Comparison of ENCODE assay signal across 14 cellular contexts in the genomic region with DNA sequence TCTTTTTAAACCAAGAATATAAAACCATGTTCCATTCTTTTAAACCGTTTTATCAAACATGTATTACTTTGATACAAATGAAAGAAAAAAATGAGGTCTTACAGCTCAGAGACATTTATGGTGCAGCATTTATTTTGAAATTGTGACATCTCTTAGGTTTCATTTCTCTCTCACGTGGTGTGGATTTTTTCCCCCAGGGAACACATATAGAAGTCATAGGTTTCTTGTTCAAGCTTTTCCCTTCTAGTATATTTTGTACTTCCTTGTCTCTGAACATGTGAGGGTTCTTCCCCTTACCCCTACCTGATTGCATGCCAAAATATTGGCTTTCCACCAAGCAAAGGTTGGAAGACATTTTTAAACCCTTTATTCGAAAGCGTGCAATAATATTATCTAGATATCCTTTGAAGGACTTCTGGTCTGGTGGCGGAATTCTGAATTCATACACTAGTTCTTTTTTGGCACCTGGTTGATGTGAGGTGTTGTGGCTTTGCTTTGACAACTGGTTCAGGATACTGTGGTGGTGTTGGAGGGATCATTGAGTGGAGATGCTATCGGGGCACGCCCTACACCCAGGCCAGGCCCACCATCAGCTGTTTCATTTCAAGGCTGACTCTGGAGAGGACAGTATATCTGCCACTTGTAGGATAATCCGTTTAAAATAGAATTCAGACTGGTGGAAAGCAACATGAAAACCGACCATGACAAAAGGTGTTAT. TPM values are rescaled to one million over a fixed set of nuclear protein-coding genes. Genes with fewer than 3 reads are reported as not detected.
A peak's percentile ranks its signal among the peaks of the same experiment; 100 is the strongest.
DNase-seq lines count a peak whose midpoint lies in the region; ATAC-seq and TF ChIP-seq lines count a peak whose summit lies in the region.
"Had no signal": no experiment of that assay in that cellular context is flagged by ENCODE, and none has a peak within 500 bp of the region (broad histone marks: within the 10 kb centered on the region; RNA-seq: fewer than 3 reads in every experiment).

No MANE protein-coding gene starts in this region.

- POLR2A ChIA-PET in HCT116 (lab: Charles Lee): no interaction called here

- H3K36me3 ChIP-seq in HCT116 (ENCODE audit: control insufficient read depth in 1 of 2, insufficient read depth in 2 of 2, low read length in 2 of 2) (no peaks in the 10 kb centered on the region), tibial artery (no peaks in the 10 kb centered on the region)
- H3K36me3 ChIP-seq: colonic mucosa, heart left ventricle, stomach had no signal

- no peaks in the 10 kb centered on the region for H3K79me2 ChIP-seq in HCT116 (ENCODE audit: insufficient read depth, low read length)

- TF ChIP-seq CTCF in HCT116 (IDR thresholded peaks at IDR 0.05 in 2 of 3, conservative IDR thresholded peaks at IDR 0.05 in 1 of 3; ENCODE audit: borderline replicate concordance in 1 of 3, insufficient read depth in 1 of 3, low read depth in 2 of 3, low read length in 2 of 3): no peak
- no peak for TF ChIP-seq CTCF in fibroblast of villous mesenchyme (IDR thresholded peaks at IDR 0.05; ENCODE audit: insufficient read depth, low read depth, low read length)
- no peak for TF ChIP-seq CTCF in tibial artery (IDR thresholded peaks at IDR 0.05)

- TF ChIP-seq POLR2A in HCT116 (IDR thresholded peaks at IDR 0.05; ENCODE audit: borderline replicate concordance, extremely low read depth, insufficient read depth, insufficient read length): no peak

- H3K4me1 ChIP-seq in HCT116 (ENCODE audit: control insufficient read depth in 1 of 2, insufficient read depth in 2 of 2, low read length in 2 of 2) (no peaks in the 10 kb centered on the region), tibial artery (peaks cover 11 to 80% (median 34%) of the 10 kb centered on the region in 4 donors)
- H3K4me1 ChIP-seq: colonic mucosa had no signal

- BruUV-seq in HCT116 (replicated peaks; lab: Mats Ljungman, UMichigan): no TSS peak

- CTCF ChIA-PET in HCT116 (lab: Charles Lee): no interaction called here

- H3K9me2 ChIP-seq in HCT116 (ENCODE audit: insufficient read depth): no peaks in the 10 kb centered on the region

- no peak for TF ChIP-seq RAD21 in HCT116 (IDR thresholded peaks at IDR 0.05; ENCODE audit: low read depth)

- DNase-seq in HCT116 (ENCODE audit: low read depth, low spot score) (no peak), SK-MEL-5 (ENCODE audit: low read depth, low spot score) (peak; percentile 48), fibroblast of villous mesenchyme (ENCODE audit: low read depth) (peak; percentile 34), tibial artery (no peak), left colon (no peak), SIG-M5 (lab: John Stamatoyannopoulos, UW) (no peak)
- DNase-seq: activated T-cell treated with anti-CD3 and anti-CD28 coated beads, Interleukin-2, amount 50 U/mL, for 48 hours; colonic mucosa; heart left ventricle; NCI-H2107; NCI-H748 treated with DMSO at 0.1 percent for 48 hours; stomach had no signal

- RAD21 ChIA-PET in HCT116 (lab: Charles Lee; ENCODE audit: low non-redundant PET in 1 of 2, low total read pairs in 2 of 2, uncharacterized antibody in 2 of 2, unreplicated experiment in 2 of 2): no interaction called here

- H3K4me2 ChIP-seq in HCT116 (ENCODE audit: low read length): no peak overlapping the region

- H3K27ac ChIP-seq in HCT116 (ENCODE audit: low read depth, low read length): no peak overlapping the region
- peak overlapping the region; percentile 77 for H3K27ac ChIP-seq in tibial artery
- H3K27ac ChIP-seq: colonic mucosa, heart left ventricle had no signal

- no peaks in the 10 kb centered on the region for H3K9me3 ChIP-seq in HCT116 (ENCODE audit: control insufficient read depth in 1 of 2, insufficient read depth in 1 of 2, low read depth in 1 of 2, low read length in 2 of 2)
- H3K9me3 ChIP-seq in tibial artery: no peaks in the 10 kb centered on the region
- H3K9me3 ChIP-seq: colonic mucosa, heart left ventricle, stomach had no signal

- H3K4me3 ChIP-seq in HCT116 (replicated peaks in 1 of 2; ENCODE audit: low read depth in 1 of 2, low read length in 2 of 2): no peak overlapping the region
- no peak overlapping the region for H3K4me3 ChIP-seq in fibroblast of villous mesenchyme (ENCODE audit: low read depth, low read length)
- H3K4me3 ChIP-seq in tibial artery: no peak overlapping the region
- H3K4me3 ChIP-seq: colonic mucosa, heart left ventricle, stomach had no signal

- H4K20me1 ChIP-seq in HCT116 (ENCODE audit: insufficient read depth): no peaks in the 10 kb centered on the region

- ATAC-seq in HCT116: no peak
- no peak for ATAC-seq in HG03442 (IDR thresholded peaks at IDR 0.05; ENCODE audit: unreplicated experiment)
- ATAC-seq in left colon: no peak
- ATAC-seq in HG02884 (IDR thresholded peaks at IDR 0.05; ENCODE audit: unreplicated experiment): no peak
- ATAC-seq: heart left ventricle had no signal

- in situ Hi-C loops in SK-MEL-5 (cut with HindIII; ENCODE audit: low pct_unique_long_range_greater_than_20kb, low sequenced_read_pairs): no loop called here

- peak overlapping the region; percentile 20 for H2AFZ ChIP-seq in HCT116 (ENCODE audit: low read depth, low read length, poor library complexity, severe bottlenecking)

- H3K9ac ChIP-seq in HCT116 (ENCODE audit: low read length): no peak overlapping the region

- intact Hi-C loops in HCT116 (cut with micrococcal nuclease) (no loop called here), tibial artery (cut with DNase I; ENCODE audit: low total_unique reads) (no loop called here), left colon (cut with DNase I, micrococcal nuclease) (no loop called here)

- H3K27me3 ChIP-seq in HCT116 (ENCODE audit: insufficient read depth, low read length) (no peaks in the 10 kb centered on the region), tibial artery (no peaks in the 10 kb centered on the region)
- H3K27me3 ChIP-seq: colonic mucosa, heart left ventricle, stomach had no signal

TF ChIP-seq in HCT116, 20 proteins besides CTCF, POLR2A, EP300 and RAD21:
- TF ChIP-seq, protein P1, sequence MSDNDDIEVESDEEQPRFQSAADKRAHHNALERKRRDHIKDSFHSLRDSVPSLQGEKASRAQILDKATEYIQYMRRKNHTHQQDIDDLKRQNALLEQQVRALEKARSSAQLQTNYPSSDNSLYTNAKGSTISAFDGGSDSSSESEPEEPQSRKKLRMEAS (IDR thresholded peaks at IDR 0.05): no peak

RNA-seq across cellular contexts. Expression of a gene that starts 5.6 kb away (rescaled TPM):
- total RNA-seq in HCT116 (2021; ENCODE audit: unreplicated experiment) (0.86 TPM), fibroblast of villous mesenchyme (5.2 and 6.0 TPM in 2 replicates), left colon (1 to 10 TPM; 2.7 to 5.1 TPM)
- 0.21 and 0.34 TPM in 2 replicates for polyA plus RNA-seq in HCT116 (2012)
- 14.4 and 16.7 TPM in 2 replicates for total RNA-seq in SK-MEL-5 (2014; rRNA removed; shearing (Covaris generic))
- polyA plus RNA-seq in SK-MEL-5 (2015; cell fraction: cytosol; rRNA removed): 31.1 and 34.6 TPM in 2 replicates
- 3.4 and 7.0 TPM in 2 replicates for polyA plus RNA-seq in SK-MEL-5 (2015; cell fraction: nucleus; rRNA removed)

Comparison
In these comparisons a context has a peak if more than half of its experiments do, and no peak if none do; other contexts are left out.
1. DNase-seq: peak in SK-MEL-5 (single experiment) and fibroblast of villous mesenchyme (single experiment); none in HCT116 (single experiment), tibial artery (0 of 2), left colon (0 of 2) and SIG-M5 (single experiment).